Comparison of ENCODE assay signal across 7 cellular contexts in genomic region chr6:38487423-38487822, GRCh38.
"Had no signal": no experiment of that assay in that cellular context is flagged by ENCODE, and none has a peak within 500 bp of the region (broad histone marks: within the 10 kb centered on the region; RNA-seq: fewer than 3 reads in every experiment).

No MANE protein-coding gene starts in this region.

- H3K4me1 ChIP-seq: HAP-1 had no signal

- H2AFZ ChIP-seq: GM23248 had no signal

- ATAC-seq: HCT116, K562 had no signal

- DNase-seq: GM23248, GOT3, H7, IMR-90 had no signal

- H3K9ac ChIP-seq: GM23248 had no signal

- H3K4me3 ChIP-seq: GM23248, HAP-1, K562 had no signal

- H3K27ac ChIP-seq: GM23248 had no signal

- H3K36me3 ChIP-seq: HAP-1 had no signal

- H3K9me3 ChIP-seq: HAP-1 had no signal
